9 cellular contexts compared by ENCODE assay signal in genomic region chr11:71929491-71929890, GRCh38. TPM values are rescaled to one million over a fixed set of nuclear protein-coding genes. Genes with fewer than 3 reads are reported as not detected.
DNase-seq lines count a peak whose midpoint lies in the region; ATAC-seq, FAIRE-seq and TF ChIP-seq lines count a peak whose summit lies in the region.
"Had no signal": no experiment of that assay in that cellular context is flagged by ENCODE, and none has a peak within 500 bp of the region (broad histone marks: within the 10 kb centered on the region; RNA-seq: fewer than 3 reads in every experiment).

No MANE protein-coding gene starts in this region.

- peak overlapping the region; percentile 88 for H3K4me3 Mint-ChIP-seq in activated naive CD4-positive, alpha-beta T cell treated with anti-CD3 and anti-CD28 coated beads, Interleukin-2, amount 10 ng/mL, durations not matched to agents 7 days and 5 days
- H3K4me3 Mint-ChIP-seq in memory B cell (peak overlapping the region; percentile 94), type B pancreatic cell (peak overlapping the region; percentile 98)

- H3K4me3 ChIP-seq in GM12878 = peak overlapping the region; percentile 86

- H3K4me2 ChIP-seq in GM12878 (ENCODE audit: control insufficient read depth, insufficient read depth) = peak overlapping the region; percentile 84

- H3K27ac Mint-ChIP-seq in activated naive CD4-positive, alpha-beta T cell treated with anti-CD3 and anti-CD28 coated beads, Interleukin-2, amount 10 ng/mL, durations not matched to agents 7 days and 5 days = peak overlapping the region; percentile 100
- H3K27ac Mint-ChIP-seq in memory B cell = peak overlapping the region; percentile 98
- peak overlapping the region; percentile 98 for H3K27ac Mint-ChIP-seq in type B pancreatic cell

- ATAC-seq in GM12878 (no peak), memory B cell (ENCODE audit: low read depth) (no peak)

- H3K27me3 Mint-ChIP-seq in activated naive CD4-positive, alpha-beta T cell treated with anti-CD3 and anti-CD28 coated beads, Interleukin-2, amount 10 ng/mL, durations not matched to agents 7 days and 5 days = peaks cover 4% of the 10 kb centered on the region
- H3K27me3 Mint-ChIP-seq in memory B cell (no peaks in the 10 kb centered on the region), type B pancreatic cell (no peaks in the 10 kb centered on the region)

- TF ChIP-seq CTCF in GM12878 (IDR thresholded peaks at IDR 0.05 in 2 of 3, conservative IDR thresholded peaks at IDR 0.05 in 1 of 3; ENCODE audit: control insufficient read depth in 2 of 3, extremely low read depth in 1 of 3, insufficient read depth in 1 of 3, low read depth in 3 of 3, low read length in 3 of 3) = no peak
- no peak for TF ChIP-seq CTCF in type B pancreatic cell (conservative IDR thresholded peaks at IDR 0.05)

- H4K20me1 ChIP-seq in GM12878 (ENCODE audit: control insufficient read depth, insufficient read depth) = no peaks in the 10 kb centered on the region

- POLR2A ChIA-PET in GM12878 (lab: Charles Lee) = interaction anchor here (0.6 to 3.0 kb wide), 10 partner anchors 9 to 296 kb away, joined by 3 to 12 read pairs (median 7); partner anchors contain the start of gene INPPL1

- CTCF ChIA-PET in activated naive CD4-positive, alpha-beta T cell treated with anti-CD3 and anti-CD28 coated beads, Interleukin-2, amount 10 ng/mL, durations not matched to agents 7 days and 5 days (lab: Charles Lee) = interaction anchor here (0.7 to 2.1 kb wide), 5 partner anchors 18 to 501 kb away, joined by 3 to 7 read pairs (median 4); no protein-coding TSS in a partner anchor
- CTCF ChIA-PET in GM12878 (lab: Yijun Ruan, JAX) = interaction anchor here (0.6 to 6.8 kb wide), 9 partner anchors 10 to 505 kb away, joined by 3 to 49 read pairs (median 8); partner anchors contain the start of gene CLPB

- H3K9me3 Mint-ChIP-seq in activated naive CD4-positive, alpha-beta T cell treated with anti-CD3 and anti-CD28 coated beads, Interleukin-2, amount 10 ng/mL, durations not matched to agents 7 days and 5 days = no peaks in the 10 kb centered on the region
- no peaks in the 10 kb centered on the region for H3K9me3 Mint-ChIP-seq in memory B cell
- no peaks in the 10 kb centered on the region for H3K9me3 Mint-ChIP-seq in type B pancreatic cell

- RAD21 ChIA-PET in GM12878 (lab: Charles Lee; ENCODE audit: unreplicated experiment) = interaction anchor here (1.0 to 3.0 kb wide), 9 partner anchors 49 to 183 kb away, joined by 3 to 18 read pairs (median 6); partner anchors contain the start of gene ANAPC15

- no peak for TF ChIP-seq EP300 in GM12878 (IDR thresholded peaks at IDR 0.05; ENCODE audit: borderline replicate concordance in 1 of 2, control insufficient read depth in 1 of 2, low read depth in 2 of 2, low read length in 2 of 2)

- H3K36me3 ChIP-seq in GM12878 (ENCODE audit: control insufficient read depth in 2 of 2, insufficient read depth in 2 of 2, low read length in 1 of 2) = peaks cover 0 to 7% of the 10 kb centered on the region in 2 experiments; a peak in 2 of 4 replicates

- TF ChIP-seq POLR2A in GM12878 (IDR thresholded peaks at IDR 0.05; ENCODE audit: low read depth, low read length) = no peak

- H3K9me3 ChIP-seq in GM12878 (replicated peaks; ENCODE audit: control insufficient read depth, insufficient read depth, low read length) = no peaks in the 10 kb centered on the region

- H3K36me3 Mint-ChIP-seq in activated naive CD4-positive, alpha-beta T cell treated with anti-CD3 and anti-CD28 coated beads, Interleukin-2, amount 10 ng/mL, durations not matched to agents 7 days and 5 days = peaks cover 12% of the 10 kb centered on the region
- peaks cover 3% of the 10 kb centered on the region for H3K36me3 Mint-ChIP-seq in memory B cell
- no peaks in the 10 kb centered on the region for H3K36me3 Mint-ChIP-seq in type B pancreatic cell

- H3K79me2 ChIP-seq in GM12878 (ENCODE audit: control insufficient read depth, insufficient read depth, low read length) = peaks cover 76% of the 10 kb centered on the region

- no peak for TF ChIP-seq RAD21 in GM12878 (IDR thresholded peaks at IDR 0.05; ENCODE audit: insufficient read depth, low read depth, low read length)

- no peak overlapping the region for H2AFZ ChIP-seq in GM12878 (ENCODE audit: control insufficient read depth, low read depth, low read length)

- WGBS in GM12878 (ENCODE audit: insufficient coverage, insufficient replicate concordance, low lambda C conversion rate, missing lambda C conversion rate) = 1% methylated on average over 6 of the region's 6 CpGs

- peaks cover 26% of the 10 kb centered on the region for H3K4me1 ChIP-seq in GM12878 (ENCODE audit: control insufficient read depth, insufficient read depth, low read length)

- no peak for DNase-seq in activated naive CD4-positive, alpha-beta T cell treated with anti-CD3 and anti-CD28 coated beads, Interleukin-2, amount 10 ng/mL, durations not matched to agents 7 days and 5 days
- no peak for DNase-seq in activated naive CD4-positive, alpha-beta T cell (lab: John Stamatoyannopoulos, UW)
- no peak for DNase-seq in GM12878 (ENCODE audit: low read depth, low spot score)
- DNase-seq in memory B cell (ENCODE audit: low spot score in 2 of 2) = no peak
- DNase-seq in type B pancreatic cell (ENCODE audit: extremely low spot score, unreplicated experiment) = no peak
- no peak for DNase-seq in ACHN
- DNase-seq in HuH-7 (ENCODE audit: low spot score) = no peak
- no peak for DNase-seq in Ammon's horn (ENCODE audit: low spot score)

- in situ Hi-C loops in GM12878 (cut with MboI) (no loop called here), ACHN (cut with HindIII; ENCODE audit: low pct_ligation_motif_present, low pct_unique_long_range_greater_than_20kb, low sequenced_read_pairs) (no loop called here)

- H3K27me3 ChIP-seq in GM12878 (replicated peaks in 1 of 2; ENCODE audit: control insufficient read depth in 2 of 2, insufficient read depth in 2 of 2, low read length in 1 of 2) = no peaks in the 10 kb centered on the region

- no TSS peak for BruUV-seq in GM12878 (replicated peaks; lab: Mats Ljungman, UMichigan)

- SMC1A ChIA-PET in GM12878 (lab: Charles Lee; ENCODE audit: uncharacterized antibody, unreplicated experiment) = interaction anchor here (1.0 to 7.3 kb wide), 12 partner anchors 9 to 504 kb away, joined by 3 to 63 read pairs (median 6); partner anchors contain the start of gene ANAPC15

- H3K9ac ChIP-seq in GM12878 (ENCODE audit: control insufficient read depth, insufficient read depth, low read length) = peak overlapping the region; percentile 93

- no peak for FAIRE-seq in GM12878 (lab: Jason Lieb, UNC)

- H3K27ac ChIP-seq in GM12878 (ENCODE audit: control insufficient read depth, insufficient read depth) = peak overlapping the region; percentile 98

- H3K4me1 Mint-ChIP-seq in activated naive CD4-positive, alpha-beta T cell treated with anti-CD3 and anti-CD28 coated beads, Interleukin-2, amount 10 ng/mL, durations not matched to agents 7 days and 5 days = peaks cover 48% of the 10 kb centered on the region
- H3K4me1 Mint-ChIP-seq in memory B cell (peaks cover 41% of the 10 kb centered on the region), type B pancreatic cell (ENCODE audit: unreplicated experiment) (peaks cover 22% of the 10 kb centered on the region)

- intact Hi-C loops in GM12878 (cut with micrococcal nuclease; ENCODE audit: unreplicated experiment) = loop anchor here (2.0 kb wide), 2 partner anchors 33 to 63 kb away; no protein-coding TSS in a partner anchor

RNA-seq across cellular contexts. Expression of gene RNF121, which starts 0.6 kb away (rescaled TPM):
- 110 and 113 TPM in 2 replicates for total RNA-seq in GM12878 (2013; cell fraction: nucleolus; rRNA removed)
- total RNA-seq in GM12878 (2014; rRNA removed) = 41.5 and 42.4 TPM in 2 replicates
- 23.1 and 27.8 TPM in 2 replicates for total RNA-seq in GM12878 (2014; rRNA removed; fragmentation: Illumina TruSeq; extraction: Trizol)
- total RNA-seq in GM12878 (2021) = 42.9 and 46.0 TPM in 2 replicates
- 38.3 TPM for polyA plus RNA-seq in GM12878 (2011; ENCODE audit: low read depth)
- polyA plus RNA-seq in GM12878 (2011; rRNA removed) = 61.2 and 73.7 TPM in 2 replicates
- 63.4 and 67.6 TPM in 2 replicates for polyA plus RNA-seq in GM12878 (2011; cell fraction: cytosol; rRNA removed)
- 138 TPM in 2 replicates for polyA plus RNA-seq in GM12878 (2011; cell fraction: nucleus; rRNA removed)
- 33.0 and 40.7 TPM in 2 replicates for polyA plus RNA-seq in GM12878 (2012)
- 36.7 and 47.2 TPM in 2 replicates for polyA plus RNA-seq in GM12878 (2014; fragmentation: Illumina TruSeq; extraction: Trizol)
- 10 to 100 TPM in 1 of 2 experiments, 1 to 10 TPM in 1; 8.6 to 19.0 TPM for polyA plus RNA-seq in GM12878 (2014; fragmentation: Nextera tagmentation; extraction: Ambion mirVana)
- 43.7 and 52.5 TPM in 2 replicates for polyA plus RNA-seq in GM12878 (2014; rRNA removed)
- polyA plus RNA-seq in GM12878 (2016; fragmentation: Nextera tagmentation; extraction: Ambion mirVana) = 10 to 100 TPM; 19.4 to 22.2 TPM
- polyA minus RNA-seq in GM12878 (2011; rRNA and poly(A)+ RNA removed) = 104 and 123 TPM in 2 replicates
- 12.0 and 18.3 TPM in 2 replicates for polyA minus RNA-seq in GM12878 (2011; cell fraction: cytosol; rRNA and poly(A)+ RNA removed)
- 54.3 and 96.9 TPM in 2 replicates for polyA minus RNA-seq in GM12878 (2011; cell fraction: nucleus; rRNA and poly(A)+ RNA removed)
- 44.3 and 49.7 TPM in 2 replicates for total RNA-seq in type B pancreatic cell (ENCODE audit: low replicate concordance)

RNA-seq across cellular contexts. Expression of gene XNDC1N, which starts 1.1 kb away (rescaled TPM):
- total RNA-seq in GM12878 (2013; cell fraction: nucleolus; rRNA removed) = 83.3 and 85.6 TPM in 2 replicates
- total RNA-seq in GM12878 (2014; rRNA removed) = 6.2 and 8.5 TPM in 2 replicates
- 12.8 and 13.6 TPM in 2 replicates for total RNA-seq in GM12878 (2014; rRNA removed; fragmentation: Illumina TruSeq; extraction: Trizol)
- 9.8 and 10.4 TPM in 2 replicates for total RNA-seq in GM12878 (2021)
- 3.7 TPM for polyA plus RNA-seq in GM12878 (2011; ENCODE audit: low read depth)
- polyA plus RNA-seq in GM12878 (2011; rRNA removed) = 6.2 and 8.2 TPM in 2 replicates
- polyA plus RNA-seq in GM12878 (2011; cell fraction: cytosol; rRNA removed) = 7.1 and 7.9 TPM in 2 replicates
- polyA plus RNA-seq in GM12878 (2011; cell fraction: nucleus; rRNA removed) = 12.0 and 12.8 TPM in 2 replicates
- 3.0 TPM in 2 replicates for polyA plus RNA-seq in GM12878 (2012)
- polyA plus RNA-seq in GM12878 (2014; fragmentation: Illumina TruSeq; extraction: Trizol) = 5.7 and 9.7 TPM in 2 replicates
- polyA plus RNA-seq in GM12878 (2014; fragmentation: Nextera tagmentation; extraction: Ambion mirVana) = 10 to 100 TPM in 1 of 2 experiments, 1 to 10 TPM in 1; 8.2 to 13.7 TPM
- 6.1 and 9.2 TPM in 2 replicates for polyA plus RNA-seq in GM12878 (2014; rRNA removed)
- 10 to 100 TPM; 11.1 to 12.8 TPM for polyA plus RNA-seq in GM12878 (2016; fragmentation: Nextera tagmentation; extraction: Ambion mirVana)
- 16.2 and 17.8 TPM in 2 replicates for polyA minus RNA-seq in GM12878 (2011; rRNA and poly(A)+ RNA removed)
- 3.6 and 4.3 TPM in 2 replicates for polyA minus RNA-seq in GM12878 (2011; cell fraction: cytosol; rRNA and poly(A)+ RNA removed)
- 19.8 and 32.1 TPM in 2 replicates for polyA minus RNA-seq in GM12878 (2011; cell fraction: nucleus; rRNA and poly(A)+ RNA removed)
- total RNA-seq in type B pancreatic cell (ENCODE audit: low replicate concordance) = 9.7 and 15.6 TPM in 2 replicates

RNA-seq across cellular contexts. Expression of gene DEFB131B, which starts 51.2 kb away (rescaled TPM):
- total RNA-seq in GM12878 (2013; cell fraction: nucleolus; rRNA removed) = not detected in 2 replicates
- total RNA-seq in GM12878 (2014; rRNA removed) = not detected in 2 replicates
- not detected in 2 replicates for total RNA-seq in GM12878 (2014; rRNA removed; fragmentation: Illumina TruSeq; extraction: Trizol)
- total RNA-seq in GM12878 (2021) = not detected in 2 replicates
- polyA plus RNA-seq in GM12878 (2011; ENCODE audit: low read depth) = not detected
- not detected in 2 replicates for polyA plus RNA-seq in GM12878 (2011; rRNA removed)
- polyA plus RNA-seq in GM12878 (2011; cell fraction: cytosol; rRNA removed) = not detected in 2 replicates
- not detected in 2 replicates for polyA plus RNA-seq in GM12878 (2011; cell fraction: nucleus; rRNA removed)
- not detected in 2 replicates for polyA plus RNA-seq in GM12878 (2012)
- polyA plus RNA-seq in GM12878 (2014; fragmentation: Illumina TruSeq; extraction: Trizol) = not detected in 2 replicates
- not detected for polyA plus RNA-seq in GM12878 (2014; fragmentation: Nextera tagmentation; extraction: Ambion mirVana)
- polyA plus RNA-seq in GM12878 (2014; rRNA removed) = not detected in 2 replicates
- not detected for polyA plus RNA-seq in GM12878 (2016; fragmentation: Nextera tagmentation; extraction: Ambion mirVana)
- not detected in 2 replicates for polyA minus RNA-seq in GM12878 (2011; rRNA and poly(A)+ RNA removed)
- polyA minus RNA-seq in GM12878 (2011; cell fraction: cytosol; rRNA and poly(A)+ RNA removed) = not detected in 2 replicates
- not detected in 2 replicates for polyA minus RNA-seq in GM12878 (2011; cell fraction: nucleus; rRNA and poly(A)+ RNA removed)
- not detected in 2 replicates for total RNA-seq in type B pancreatic cell (ENCODE audit: low replicate concordance)
- total RNA-seq: G401 had no signal
